ENCODE assay signal across 17 cellular contexts in genomic region chr9:122001491-122002201, GRCh38.
A peak's percentile ranks its signal among the peaks of the same experiment; 100 is the strongest.
DNase-seq lines count a peak whose midpoint lies in the region; ATAC-seq and TF ChIP-seq lines count a peak whose summit lies in the region.
"Had no signal": no experiment of that assay in that cellular context is flagged by ENCODE, and none has a peak within 500 bp of the region (broad histone marks: within the 10 kb centered on the region; RNA-seq: fewer than 3 reads in every experiment).

No MANE protein-coding gene starts in this region.

- TF ChIP-seq CTCF in left ventricle myocardium inferior (IDR thresholded peaks at IDR 0.05; ENCODE audit: borderline replicate concordance) (no peak), gastrocnemius medialis (IDR thresholded peaks at IDR 0.05 in 4 of 5, conservative IDR thresholded peaks at IDR 0.05 in 1 of 5) (no peak), body of pancreas (IDR thresholded peaks at IDR 0.05) (no peak)

- H3K9me3 ChIP-seq in left ventricle myocardium inferior (replicated peaks) (no peaks in the 10 kb centered on the region), gastrocnemius medialis (no peaks in the 10 kb centered on the region), body of pancreas (no peaks in the 10 kb centered on the region)

- H3K4me3 ChIP-seq in left ventricle myocardium inferior (peak overlapping the region; percentile 37), gastrocnemius medialis (peak overlapping the region in 3 of 4 donors; percentile 13 to 16 (median 15)), body of pancreas (no peak overlapping the region)
- H3K4me3 ChIP-seq: neural progenitor cell had no signal

- DNase-seq in DMS79 treated with DMSO at 0.1 percent for 48 hours (lab: John Stamatoyannopoulos, UW) = peak; percentile 21
- no peak for DNase-seq in DMS79 (lab: John Stamatoyannopoulos, UW)
- peak; percentile 65 for DNase-seq in left ventricle myocardium inferior
- DNase-seq in gastrocnemius medialis = peak; percentile 76 to 90
- DNase-seq in NCI-H446 (lab: John Stamatoyannopoulos, UW) = no peak
- DNase-seq in body of pancreas = no peak
- DNase-seq: 8988T; activated B cell treated with CpG ODN at 0.5 μM for 24 hours; activated T-cell treated with anti-CD3 and anti-CD28 coated beads, Interleukin-2, amount 50 U/mL, for 24 hours; amniotic stem cell; effector CD4-positive, alpha-beta T cell; glutamatergic neuron; Kasumi-1; NCI-H2029 had no signal

- intact Hi-C loops in left ventricle myocardium inferior (cut with micrococcal nuclease) (no loop called here), gastrocnemius medialis (cut with DNase I; ENCODE audit: low total_unique reads) (loop anchor here (1.0 kb wide), 1 partner anchor 16 kb away; no protein-coding TSS in a partner anchor), body of pancreas (cut with DNase I) (no loop called here)

- peak overlapping the region; percentile 19 for H3K27ac ChIP-seq in angular gyrus (ENCODE audit: low read depth, low read length)
- peak overlapping the region; percentile 92 for H3K27ac ChIP-seq in left ventricle myocardium inferior (replicated peaks)
- peak overlapping the region; percentile 85 to 94 (median 88) for H3K27ac ChIP-seq in gastrocnemius medialis
- H3K27ac ChIP-seq in body of pancreas = no peak overlapping the region
- H3K27ac ChIP-seq: neural progenitor cell had no signal

- H3K27me3 ChIP-seq in left ventricle myocardium inferior (ENCODE audit: low read depth) (no peaks in the 10 kb centered on the region), gastrocnemius medialis (no peaks in the 10 kb centered on the region), body of pancreas (no peaks in the 10 kb centered on the region)

- ATAC-seq in gastrocnemius medialis = peak; percentile 90 to 92
- no peak for ATAC-seq in body of pancreas
- no peak for ATAC-seq in GM21423 (IDR thresholded peaks at IDR 0.05; ENCODE audit: unreplicated experiment)

- in situ Hi-C loops in gastrocnemius medialis (cut with MboI; ENCODE audit: low sequenced_read_pairs in 4 of 4) = no loop called here

- H3K4me1 ChIP-seq in left ventricle myocardium inferior = peaks cover 37% of the 10 kb centered on the region
- H3K4me1 ChIP-seq in gastrocnemius medialis = peaks cover 29 to 30% of the 10 kb centered on the region in 2 donors
- peaks cover 10% of the 10 kb centered on the region for H3K4me1 ChIP-seq in body of pancreas
- H3K4me1 ChIP-seq: neural progenitor cell had no signal

- 66 to 68% methylated on average over 9 of the region's 9 CpGs for WGBS in body of pancreas, 2 donors

- no peak for TF ChIP-seq POLR2A in gastrocnemius medialis (IDR thresholded peaks at IDR 0.05)
- TF ChIP-seq POLR2A in body of pancreas (IDR thresholded peaks at IDR 0.05) = no peak

- no peaks in the 10 kb centered on the region for H3K36me3 ChIP-seq in left ventricle myocardium inferior
- H3K36me3 ChIP-seq in gastrocnemius medialis = no peaks in the 10 kb centered on the region
- H3K36me3 ChIP-seq in body of pancreas (replicated peaks in 1 of 2; ENCODE audit: insufficient read depth in 1 of 2, low read depth in 2 of 2) = no peaks in the 10 kb centered on the region
- H3K36me3 ChIP-seq: neural progenitor cell had no signal

Comparison
In these comparisons a context has a peak if more than half of its experiments do, and no peak if none do; other contexts are left out.
1. DNase-seq: peak in DMS79 treated with DMSO at 0.1 percent for 48 hours (single experiment), left ventricle myocardium inferior (single experiment) and gastrocnemius medialis (2 of 2); none in DMS79 (single experiment), NCI-H446 (0 of 2) and body of pancreas (0 of 4).
2. H3K27ac ChIP-seq: peak in angular gyrus (single experiment), left ventricle myocardium inferior (single experiment) and gastrocnemius medialis (4 of 4); none in body of pancreas (0 of 4).
3. H3K4me3 ChIP-seq: peak in left ventricle myocardium inferior (single experiment) and gastrocnemius medialis (3 of 4); none in body of pancreas (0 of 2).
4. ATAC-seq: peak in gastrocnemius medialis (2 of 2); none in body of pancreas (single experiment) and GM21423 (single experiment).